1 cellular context compared by ENCODE assay signal in genomic region chr4:88009871-88010270, GRCh38.
TF ChIP-seq lines count a peak whose summit lies in the region.

No MANE protein-coding gene starts in this region.

TF ChIP-seq in GM23338, 12 proteins besides CTCF, POLR2A, EP300 and RAD21 (continued from another document):
- TF ChIP-seq REST (IDR thresholded peaks at IDR 0.05; ENCODE audit: unreplicated experiment) (no peak), ZNF114 (CRISPR knock-in tag; IDR thresholded peaks at IDR 0.05) (no peak), ZNF331 (CRISPR knock-in tag; IDR thresholded peaks at IDR 0.05; ENCODE audit: low read depth) (no peak), JUNB (IDR thresholded peaks at IDR 0.05; ENCODE audit: unreplicated experiment) (no peak)
- TF ChIP-seq, protein P1, sequence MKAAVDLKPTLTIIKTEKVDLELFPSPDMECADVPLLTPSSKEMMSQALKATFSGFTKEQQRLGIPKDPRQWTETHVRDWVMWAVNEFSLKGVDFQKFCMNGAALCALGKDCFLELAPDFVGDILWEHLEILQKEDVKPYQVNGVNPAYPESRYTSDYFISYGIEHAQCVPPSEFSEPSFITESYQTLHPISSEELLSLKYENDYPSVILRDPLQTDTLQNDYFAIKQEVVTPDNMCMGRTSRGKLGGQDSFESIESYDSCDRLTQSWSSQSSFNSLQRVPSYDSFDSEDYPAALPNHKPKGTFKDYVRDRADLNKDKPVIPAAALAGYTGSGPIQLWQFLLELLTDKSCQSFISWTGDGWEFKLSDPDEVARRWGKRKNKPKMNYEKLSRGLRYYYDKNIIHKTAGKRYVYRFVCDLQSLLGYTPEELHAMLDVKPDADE (IDR thresholded peaks at IDR 0.05): no peak
TF ChIP-seq in GM23338: peak in this region for 0.
